ENCODE assay signal across 15 cellular contexts in the genomic region with DNA sequence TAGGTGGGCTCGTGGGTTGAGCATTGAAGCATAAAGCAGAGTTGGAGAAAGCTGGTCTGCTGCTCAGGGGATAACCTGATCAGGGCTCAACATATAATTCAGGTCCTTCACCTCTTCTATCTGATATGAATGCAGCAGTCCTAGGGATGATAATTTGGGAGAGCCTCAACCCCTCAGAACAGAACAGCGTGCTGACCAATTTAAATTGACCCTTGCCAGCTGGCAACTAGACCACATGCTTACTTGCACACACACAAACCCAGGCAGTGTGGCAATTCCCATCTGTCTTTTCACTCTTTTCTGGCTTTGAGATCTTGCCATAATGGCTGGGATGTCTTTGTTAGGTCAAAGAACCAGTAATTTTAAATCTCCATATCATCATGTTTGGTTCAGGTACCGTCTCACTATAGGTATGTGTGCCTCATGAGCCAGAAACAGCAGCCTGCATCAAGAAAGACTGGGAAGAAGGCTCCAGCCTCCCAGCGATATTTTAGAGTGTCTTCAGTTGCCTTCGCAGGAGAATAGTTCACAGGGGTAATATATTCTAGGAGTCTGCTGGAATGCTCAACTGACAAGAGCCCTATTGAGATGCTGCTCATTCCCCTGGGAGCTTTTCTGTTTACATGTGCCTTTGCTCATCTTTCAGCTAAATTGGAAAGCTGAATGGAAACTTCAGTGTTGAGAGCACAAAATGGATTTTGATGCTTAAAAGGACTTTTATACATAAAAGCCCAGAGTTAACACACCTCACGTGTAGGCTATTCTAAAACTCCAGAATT.
"Had no signal": no experiment of that assay in that cellular context is flagged by ENCODE, and none has a peak within 500 bp of the region (broad histone marks: within the 10 kb centered on the region; RNA-seq: fewer than 3 reads in every experiment).

No MANE protein-coding gene starts in this region.

- H3K4me1 ChIP-seq: thyroid gland had no signal

- DNase-seq: activated CD4-positive, alpha-beta T cell treated with anti-CD3 and anti-CD28 coated beads, Interleukin-2, amount 50 U/mL, for 4 hours; activated gamma-delta T cell treated with Interleukin-2 at 50 U/mL for 16 hours; amniotic stem cell; dermis blood vessel endothelial cell; effector memory CD4-positive, alpha-beta T cell; mucosa of descending colon; naive B cell; nucleus accumbens; stimulated activated CD4-positive, alpha-beta T cell treated with anti-CD3 and anti-CD28 coated beads, Interleukin-1b, Interleukin-23, amount 100 ng/mL, for 48 hours; stimulated activated CD8-positive, alpha-beta memory T cell treated with anti-CD3 and anti-CD28 coated beads, Interleukin-4, amount 100 ng/mL, for 48 hours; stimulated activated naive CD4-positive, alpha-beta T cell; thyroid gland had no signal

- H3K9me3 ChIP-seq: esophagus muscularis mucosa, mucosa of descending colon, thyroid gland had no signal

- H3K27me3 ChIP-seq: esophagus muscularis mucosa, hepatocyte, thyroid gland had no signal

- H3K79me2 ChIP-seq: hepatocyte had no signal

- H3K27me3 Mint-ChIP-seq: activated naive CD8-positive, alpha-beta T cell; naive B cell had no signal

- H3K27ac ChIP-seq: esophagus muscularis mucosa, hepatocyte, thyroid gland had no signal

- H3K36me3 Mint-ChIP-seq: activated naive CD8-positive, alpha-beta T cell had no signal

- H3K4me3 ChIP-seq: esophagus muscularis mucosa, hepatocyte, mucosa of descending colon, thyroid gland had no signal

- H3K4me2 ChIP-seq: hepatocyte had no signal

- H2AFZ ChIP-seq: hepatocyte had no signal

- H3K4me3 Mint-ChIP-seq: activated naive CD8-positive, alpha-beta T cell; naive B cell had no signal

- H3K27ac Mint-ChIP-seq: activated naive CD8-positive, alpha-beta T cell; naive B cell had no signal

- H3K36me3 ChIP-seq: esophagus muscularis mucosa, thyroid gland had no signal
